Comparison of ENCODE assay signal across 8 cellular contexts in genomic region chr11:84384637-84385227, GRCh38.
DNase-seq lines count a peak whose midpoint lies in the region; ATAC-seq and TF ChIP-seq lines count a peak whose summit lies in the region.

No MANE protein-coding gene starts in this region.

- H3K9me3 ChIP-seq in Peyer's patch (no peaks in the 10 kb centered on the region), colonic mucosa (no peaks in the 10 kb centered on the region), mesenchymal stem cell (ENCODE audit: control insufficient read depth, low read length) (no peaks in the 10 kb centered on the region)

- no peak overlapping the region for H4K8ac ChIP-seq in mesenchymal stem cell (ENCODE audit: low read length)

- 80% methylated on average over 2 of the region's 4 CpGs for WGBS in mesenchymal stem cell

- no peak overlapping the region for H3K14ac ChIP-seq in mesenchymal stem cell (ENCODE audit: low read length in 2 of 2)

- no peak overlapping the region for H3K23ac ChIP-seq in mesenchymal stem cell (ENCODE audit: low read length in 2 of 2)

- no peak overlapping the region for H2BK5ac ChIP-seq in mesenchymal stem cell (ENCODE audit: low read depth, low read length, poor library complexity, severe bottlenecking)

- no peaks in the 10 kb centered on the region for H3K4me1 ChIP-seq in Peyer's patch
- H3K4me1 ChIP-seq in colonic mucosa = no peaks in the 10 kb centered on the region
- no peaks in the 10 kb centered on the region for H3K4me1 ChIP-seq in mesenchymal stem cell (ENCODE audit: control insufficient read depth, insufficient read depth, low read depth, low read length)

- H4K91ac ChIP-seq in mesenchymal stem cell (ENCODE audit: low read length) = no peak overlapping the region

- H3K9ac ChIP-seq in colonic mucosa (ENCODE audit: low read depth in 2 of 2, low read length in 2 of 2) = no peak overlapping the region
- H3K9ac ChIP-seq in mesenchymal stem cell (ENCODE audit: low read length) = no peak overlapping the region

- H3K4me3 ChIP-seq in Peyer's patch (no peak overlapping the region), colonic mucosa (no peak overlapping the region), mesenchymal stem cell (ENCODE audit: insufficient read depth in 1 of 2, low read depth in 1 of 2, low read length in 2 of 2) (no peak overlapping the region)

- no peak overlapping the region for H2BK120ac ChIP-seq in mesenchymal stem cell (ENCODE audit: low read depth, low read length)

- H3K36me3 ChIP-seq in Peyer's patch (no peaks in the 10 kb centered on the region), colonic mucosa (no peaks in the 10 kb centered on the region), mesenchymal stem cell (ENCODE audit: control insufficient read depth in 1 of 2, insufficient read depth in 2 of 2, low read depth in 1 of 2, low read length in 2 of 2) (no peaks in the 10 kb centered on the region)

- no peak overlapping the region for H3K18ac ChIP-seq in mesenchymal stem cell (ENCODE audit: low read depth in 1 of 2, low read length in 2 of 2)

- intact Hi-C loops in colonic mucosa (cut with DNase I) = no loop called here

- no peak overlapping the region for H3K4me2 ChIP-seq in mesenchymal stem cell (ENCODE audit: low read length, poor library complexity, severe bottlenecking)

- H3K27me3 ChIP-seq in Peyer's patch (no peaks in the 10 kb centered on the region), colonic mucosa (no peaks in the 10 kb centered on the region), mesenchymal stem cell (ENCODE audit: control insufficient read depth in 1 of 2, insufficient read depth in 1 of 2, low read length in 2 of 2) (no peaks in the 10 kb centered on the region)

- peak; percentile 82 for ATAC-seq in GM18517 (IDR thresholded peaks at IDR 0.05; ENCODE audit: unreplicated experiment)
- peak; percentile 89 for ATAC-seq in HG03354 (IDR thresholded peaks at IDR 0.05; ENCODE audit: poor library complexity, severe bottlenecking, unreplicated experiment)
- no peak for ATAC-seq in HG02973 (IDR thresholded peaks at IDR 0.05; ENCODE audit: unreplicated experiment)

- H3K4ac ChIP-seq in mesenchymal stem cell (ENCODE audit: low read depth in 1 of 2, low read length in 2 of 2) = no peak overlapping the region

- TF ChIP-seq CTCF in Peyer's patch (IDR thresholded peaks at IDR 0.05) (peak in 5 of 6 experiments; percentile 50 to 67 (median 54)), colonic mucosa (IDR thresholded peaks at IDR 0.05) (peak; percentile 68)

- no peak overlapping the region for H2AFZ ChIP-seq in mesenchymal stem cell (ENCODE audit: low read depth, low read length)

- H2BK12ac ChIP-seq in mesenchymal stem cell (ENCODE audit: low read length in 2 of 2) = no peak overlapping the region

- no peak overlapping the region for H2BK15ac ChIP-seq in mesenchymal stem cell (ENCODE audit: low read depth, poor library complexity, severe bottlenecking)

- DNase-seq in DMS114 treated with DMSO at 0.1 percent for 48 hours (lab: John Stamatoyannopoulos, UW; ENCODE audit: unreplicated experiment) (peak; percentile 39), Peyer's patch (peak in 2 of 3 donors; percentile 31 to 77), colonic mucosa (peak; percentile 32), mesenchymal stem cell (peak; percentile 51), GOT3 (lab: John Stamatoyannopoulos, UW) (no peak)

- no peaks in the 10 kb centered on the region for H3K79me1 ChIP-seq in mesenchymal stem cell (replicated peaks; ENCODE audit: low read length, poor library complexity, severe bottlenecking)

- no peak for TF ChIP-seq POLR2A in Peyer's patch (IDR thresholded peaks at IDR 0.05)

- H2AK5ac ChIP-seq in mesenchymal stem cell (ENCODE audit: low read length, severe bottlenecking) = no peak overlapping the region

- H3K27ac ChIP-seq in Peyer's patch = no peak overlapping the region
- H3K27ac ChIP-seq in colonic mucosa = no peak overlapping the region
- H3K27ac ChIP-seq in mesenchymal stem cell (ENCODE audit: low read length, poor library complexity, severe bottlenecking) = no peak overlapping the region
